ENCODE assay signal across 15 cellular contexts in genomic region chr12:122743895-122744525, GRCh38. TPM values are rescaled to one million over a fixed set of nuclear protein-coding genes. Genes with fewer than 3 reads are reported as not detected.
"Had no signal": no experiment of that assay in that cellular context is flagged by ENCODE, and none has a peak within 500 bp of the region (broad histone marks: within the 10 kb centered on the region; RNA-seq: fewer than 3 reads in every experiment).

No MANE protein-coding gene starts in this region.

- H3K36me3 ChIP-seq: uterus had no signal

- H3K4me1 Mint-ChIP-seq: activated B cell treated with CpG ODN at 0.5 μM for 24 hours; activated CD4-positive, alpha-beta T cell treated with anti-CD3 and anti-CD28 coated beads, Interleukin-2, amount 10 ng/mL, durations not matched to agents 24 days and 14 days; brain; natural killer cell had no signal

- H3K27me3 ChIP-seq: uterus had no signal

- H3K4me3 ChIP-seq: lung, psoas muscle, uterus had no signal

- H3K27me3 Mint-ChIP-seq: activated B cell treated with CpG ODN at 0.5 μM for 24 hours; activated CD4-positive, alpha-beta T cell treated with anti-CD3 and anti-CD28 coated beads, Interleukin-2, amount 10 ng/mL, durations not matched to agents 24 days and 14 days; brain had no signal

- H3K27ac ChIP-seq: psoas muscle, uterus had no signal

- H3K9me3 ChIP-seq: psoas muscle, uterus had no signal

- H3K4me1 ChIP-seq: psoas muscle, uterus had no signal

- H3K36me3 Mint-ChIP-seq: activated naive CD4-positive, alpha-beta T cell treated with anti-CD3 and anti-CD28 coated beads, Interleukin-2, amount 50 U/mL, for 72 hours; brain; natural killer cell had no signal

- ATAC-seq: activated naive CD4-positive, alpha-beta T cell treated with anti-CD3 and anti-CD28 coated beads, Interleukin-2, amount 50 U/mL, for 72 hours; psoas muscle had no signal

- FAIRE-seq: keratinocyte had no signal

- H3K4me3 Mint-ChIP-seq: activated B cell treated with CpG ODN at 0.5 μM for 24 hours; activated CD4-positive, alpha-beta T cell treated with anti-CD3 and anti-CD28 coated beads, Interleukin-2, amount 10 ng/mL, durations not matched to agents 24 days and 14 days; brain; natural killer cell; T-helper 1 cell treated with Interleukin-12 subunit alpha and Interleukin-12 subunit beta and Interleukin-4 antibody, amounts not matched to agents 30 μg/mL and 1 μg/mL, for 36 hours had no signal

- H3K9me3 Mint-ChIP-seq: activated B cell treated with CpG ODN at 0.5 μM for 24 hours; activated CD4-positive, alpha-beta T cell treated with anti-CD3 and anti-CD28 coated beads, Interleukin-2, amount 10 ng/mL, durations not matched to agents 24 days and 14 days; activated naive CD4-positive, alpha-beta T cell treated with anti-CD3 and anti-CD28 coated beads, Interleukin-2, amount 50 U/mL, for 72 hours; brain; natural killer cell; T-helper 1 cell treated with Interleukin-12 subunit alpha and Interleukin-12 subunit beta and Interleukin-4 antibody, amounts not matched to agents 30 μg/mL and 1 μg/mL, for 36 hours had no signal

- DNase-seq: activated B cell treated with CpG ODN at 0.5 μM for 24 hours; activated CD4-positive, alpha-beta T cell treated with anti-CD3 and anti-CD28 coated beads, Interleukin-2, amount 10 ng/mL, durations not matched to agents 24 days and 14 days; activated CD8-positive, alpha-beta memory T cell treated with anti-CD3 and anti-CD28 coated beads for 24 hours; activated effector memory CD4-positive, alpha-beta T cell treated with anti-CD3 and anti-CD28 coated beads, Interleukin-2, amount 50 U/mL, for 16 hours; erythroblast; natural killer cell; psoas muscle; stimulated activated CD4-positive, alpha-beta T cell treated with anti-CD3 and anti-CD28 coated beads, Interleukin-4, amount 100 ng/mL, for 4 hours; uterus had no signal

- H3K27ac Mint-ChIP-seq: activated B cell treated with CpG ODN at 0.5 μM for 24 hours; activated CD4-positive, alpha-beta T cell treated with anti-CD3 and anti-CD28 coated beads, Interleukin-2, amount 10 ng/mL, durations not matched to agents 24 days and 14 days; activated naive CD4-positive, alpha-beta T cell treated with anti-CD3 and anti-CD28 coated beads, Interleukin-2, amount 50 U/mL, for 72 hours; brain; T-helper 1 cell treated with Interleukin-12 subunit alpha and Interleukin-12 subunit beta and Interleukin-4 antibody, amounts not matched to agents 30 μg/mL and 1 μg/mL, for 36 hours had no signal

RNA-seq across cellular contexts. Expression of gene HCAR1, which starts 13.4 kb away (rescaled TPM):
- total RNA-seq: activated B cell treated with CpG ODN at 0.5 μM for 24 hours, mononuclear cell had no signal

RNA-seq across cellular contexts. Expression of gene HCAR3, which starts 27.4 kb away (rescaled TPM):
- total RNA-seq: activated B cell treated with CpG ODN at 0.5 μM for 24 hours, uterus had no signal

RNA-seq across cellular contexts. Expression of gene HCAR2, which starts 40.9 kb away (rescaled TPM):
- total RNA-seq: activated B cell treated with CpG ODN at 0.5 μM for 24 hours, uterus had no signal
